In genomic region chr4:56655209-56655626, GRCh38 we compare ENCODE assay signal across 8 cellular contexts. TPM values are rescaled to one million over a fixed set of nuclear protein-coding genes. Genes with fewer than 3 reads are reported as not detected.
DNase-seq lines count a peak whose midpoint lies in the region; ATAC-seq and TF ChIP-seq lines count a peak whose summit lies in the region.

No MANE protein-coding gene starts in this region.

- H3K4me3 ChIP-seq in effector memory CD4-positive, alpha-beta T cell (ENCODE audit: insufficient read depth, low read depth, low read length, poor library complexity, severe bottlenecking) = peak overlapping the region; percentile 76
- peak overlapping the region; percentile 52 to 61 for H3K4me3 ChIP-seq in testis

- ATAC-seq in HG03135 (IDR thresholded peaks at IDR 0.05; ENCODE audit: unreplicated experiment) = no peak
- no peak for ATAC-seq in HG02763 (IDR thresholded peaks at IDR 0.05; ENCODE audit: unreplicated experiment)

- peak; percentile 35 for DNase-seq in GM10266 (ENCODE audit: extremely low spot score)
- DNase-seq in SK-N-DZ (ENCODE audit: low spot score) = peak; percentile 1
- DNase-seq in effector memory CD4-positive, alpha-beta T cell = no peak
- DNase-seq in lung microvascular endothelial cell (ENCODE audit: low read depth in 2 of 2) = peak; percentile 48 to 60
- DNase-seq in testis = peak; percentile 51
- DNase-seq in cortex of kidney (lab: John Stamatoyannopoulos, UW) = no peak

- intact Hi-C loops in testis (cut with DNase I; ENCODE audit: low total_unique reads) = no loop called here

- H3K4me1 ChIP-seq in effector memory CD4-positive, alpha-beta T cell (ENCODE audit: control insufficient read depth, insufficient read depth, low read length, poor library complexity, severe bottlenecking) = peaks cover 20% of the 10 kb centered on the region
- peaks cover 9% of the 10 kb centered on the region for H3K4me1 ChIP-seq in testis

- H3K36me3 ChIP-seq in effector memory CD4-positive, alpha-beta T cell (ENCODE audit: control insufficient read depth, insufficient read depth, low read length) = no peaks in the 10 kb centered on the region
- H3K36me3 ChIP-seq in testis (ENCODE audit: low read depth, missing control alignments) = no peaks in the 10 kb centered on the region

- H3K27me3 ChIP-seq in effector memory CD4-positive, alpha-beta T cell (replicated peaks; ENCODE audit: control insufficient read depth, insufficient read depth, low read length, poor library complexity, severe bottlenecking) = no peaks in the 10 kb centered on the region
- H3K27me3 ChIP-seq in testis = no peaks in the 10 kb centered on the region

- no peaks in the 10 kb centered on the region for H3K9me3 ChIP-seq in effector memory CD4-positive, alpha-beta T cell (ENCODE audit: control insufficient read depth, low read length)
- no peaks in the 10 kb centered on the region for H3K9me3 ChIP-seq in testis

- TF ChIP-seq CTCF in GM10266 (IDR thresholded peaks at IDR 0.05; ENCODE audit: control insufficient read depth, insufficient read depth, low read depth, missing control alignments) = no peak
- no peak for TF ChIP-seq CTCF in testis (IDR thresholded peaks at IDR 0.05)

- 0 to 2% methylated on average over 23 to 28 of the region's 28 CpGs for WGBS in testis, 2 donors

- H3K27ac ChIP-seq in effector memory CD4-positive, alpha-beta T cell (ENCODE audit: insufficient read depth, low read length, poor library complexity, severe bottlenecking) = peak overlapping the region; percentile 53
- H3K27ac ChIP-seq in testis = peak overlapping the region; percentile 76 to 82

- no peak for TF ChIP-seq POLR2A in testis (IDR thresholded peaks at IDR 0.05)

RNA-seq across cellular contexts. Expression of gene HOPX, which starts 25.9 kb away (rescaled TPM):
- not detected in 2 replicates for polyA plus RNA-seq in SK-N-DZ (2014; cell fraction: cytosol; rRNA removed)
- polyA plus RNA-seq in SK-N-DZ (2014; cell fraction: nucleus; rRNA removed) = not detected in 2 replicates
- total RNA-seq in lung microvascular endothelial cell = 1.2 and 1.7 TPM in 2 replicates
- total RNA-seq in testis = 100 to 1,000 TPM; 141 to 158 TPM
- polyA plus RNA-seq in testis (ENCODE audit: insufficient read depth, low read depth, low replicate concordance) = 102 TPM

Comparison
In these comparisons a context has a peak if more than half of its experiments do, and no peak if none do; other contexts are left out.
1. DNase-seq: peak in GM10266 (single experiment), SK-N-DZ (single experiment), lung microvascular endothelial cell (2 of 2) and testis (single experiment); none in effector memory CD4-positive, alpha-beta T cell (0 of 3) and cortex of kidney (single experiment).
2. RNA of gene HOPX, which starts 25.9 kb away (total RNA-seq): 141 to 158 TPM in testis; 1.2 to 1.7 TPM in lung microvascular endothelial cell; every median in the first group is over 10 times any median in the second.